In genomic region chr7:26157520-26158105, GRCh38 we compare ENCODE assay signal across 1 cellular context.
TF ChIP-seq lines count a peak whose summit lies in the region.

No MANE protein-coding gene starts in this region.

TF ChIP-seq in IMR-90, 13 proteins besides CTCF, POLR2A, EP300 and RAD21:
- TF ChIP-seq MXI1 (IDR thresholded peaks at IDR 0.05; ENCODE audit: borderline replicate concordance, low read depth, low read length) (no peak), MAZ (IDR thresholded peaks at IDR 0.05; ENCODE audit: borderline replicate concordance, low read depth, low read length) (no peak), FOS (IDR thresholded peaks at IDR 0.05; ENCODE audit: low read depth, low read length) (no peak), ELK1 (IDR thresholded peaks at IDR 0.05; ENCODE audit: borderline replicate concordance, low read depth, low read length) (no peak), SMC3 (IDR thresholded peaks at IDR 0.05; ENCODE audit: low read depth, low read length) (no peak), RFX5 (IDR thresholded peaks at IDR 0.05; ENCODE audit: low read depth, low read length) (no peak), USF2 (IDR thresholded peaks at IDR 0.05; ENCODE audit: low read depth, low read length) (no peak), RCOR1 (IDR thresholded peaks at IDR 0.05; ENCODE audit: insufficient replicate concordance, low read length) (no peak), MAFK (IDR thresholded peaks at IDR 0.05; ENCODE audit: low read depth, low read length) (no peak), CHD1 (IDR thresholded peaks at IDR 0.05; ENCODE audit: low read depth, low read length) (no peak), CEBPB (IDR thresholded peaks at IDR 0.05; ENCODE audit: low read depth, low read length) (no peak), BHLHE40 (IDR thresholded peaks at IDR 0.05; ENCODE audit: low read depth, low read length) (no peak), NFE2L2 (IDR thresholded peaks at IDR 0.05; ENCODE audit: low read depth, low read length) (no peak)
